Comparison of ENCODE assay signal across 12 cellular contexts in the genomic region with DNA sequence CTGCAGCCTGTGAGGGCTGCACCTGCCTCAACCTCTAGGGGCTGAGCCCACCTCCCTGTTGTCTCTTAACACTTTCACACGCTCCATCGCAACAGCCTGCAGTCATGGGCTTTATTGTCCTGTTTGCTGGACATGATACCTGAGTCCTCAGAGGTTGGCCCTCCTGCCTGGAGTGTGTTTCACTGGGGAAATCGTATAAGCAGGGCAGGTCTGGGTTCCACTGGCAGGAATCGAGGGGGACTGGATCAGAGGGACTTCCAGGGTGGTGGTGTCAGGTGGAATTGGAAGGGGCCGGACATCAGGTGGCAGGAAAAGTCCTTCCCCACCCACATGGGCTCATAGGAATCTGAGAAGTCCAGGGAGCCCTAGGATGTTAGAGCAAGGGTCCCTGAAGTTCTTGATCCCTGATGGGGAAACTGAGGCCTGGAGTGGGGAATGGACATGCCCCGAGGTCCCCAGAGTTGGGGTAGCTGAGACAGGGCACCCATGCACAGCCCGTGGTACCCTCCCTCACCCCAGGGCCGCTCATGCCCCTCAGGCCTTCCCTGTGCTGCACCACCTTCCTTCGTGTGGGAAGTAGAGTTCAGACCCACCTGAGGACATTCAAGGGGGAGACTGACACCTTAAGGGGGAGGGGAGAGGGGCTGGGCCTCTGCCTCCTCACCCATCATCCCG.
DNase-seq lines count a peak whose midpoint lies in the region; ATAC-seq, FAIRE-seq and TF ChIP-seq lines count a peak whose summit lies in the region.
"Had no signal": no experiment of that assay in that cellular context is flagged by ENCODE, and none has a peak within 500 bp of the region (broad histone marks: within the 10 kb centered on the region; RNA-seq: fewer than 3 reads in every experiment).

No MANE protein-coding gene starts in this region.

- no peak overlapping the region for H3K4me2 ChIP-seq in H9 (ENCODE audit: insufficient read depth, insufficient read length, low read length)

- H3T11ph ChIP-seq in H9 (ENCODE audit: low read length) = no peak overlapping the region

- no peak overlapping the region for H2BK5ac ChIP-seq in H9 (ENCODE audit: insufficient read length, low read length)

- H3K56ac ChIP-seq in H9 (ENCODE audit: insufficient read length, low read depth, low read length) = no peak overlapping the region

- H3K9ac ChIP-seq in H9 (ENCODE audit: extremely low read depth, insufficient read length, low read length) = no peak overlapping the region
- H3K9ac ChIP-seq: GM23248 had no signal

- H3K23ac ChIP-seq in H9 (ENCODE audit: insufficient read length, low read depth, low read length) = no peak overlapping the region

- H3K23me2 ChIP-seq in H9 (ENCODE audit: insufficient read length, low read depth, low read length, poor library complexity, severe bottlenecking) = peaks cover 3% of the 10 kb centered on the region

- POLR2A ChIA-PET in naive thymus-derived CD8-positive, alpha-beta T cell (lab: Charles Lee) = interaction anchor here (1.0 to 46.6 kb wide), 12 partner anchors 7 to 179 kb away, joined by 3 to 1258 read pairs (median 30); partner anchors contain the start of genes PIK3CD and SLC25A33

- ATAC-seq in CD4-positive, CD25-positive, alpha-beta regulatory T cell (ENCODE audit: low read depth in 2 of 2) = no peak
- ATAC-seq in naive thymus-derived CD8-positive, alpha-beta T cell = no peak
- ATAC-seq in HG02588 (IDR thresholded peaks at IDR 0.05; ENCODE audit: unreplicated experiment) = no peak
- no peak for ATAC-seq in HG02870 (IDR thresholded peaks at IDR 0.05; ENCODE audit: unreplicated experiment)

- no peak overlapping the region for H4K8ac ChIP-seq in H9 (replicated peaks; ENCODE audit: insufficient read length, low read depth, low read length)

- H3K27ac Mint-ChIP-seq in CD4-positive, CD25-positive, alpha-beta regulatory T cell = peak overlapping the region; percentile 93 to 100 (median 98)
- peak overlapping the region; percentile 74 to 96 (median 95) for H3K27ac Mint-ChIP-seq in H9
- peak overlapping the region; percentile 97 for H3K27ac Mint-ChIP-seq in activated T-helper 1 cell treated with anti-CD3 and anti-CD28 coated beads, Interleukin-12 subunit alpha, Interleukin-12 subunit beta, Interleukin-2, Interleukin-4 antibody, amounts not matched to agents 30 ng/mL and 10 ng/mL and 1 ng/mL, durations not matched to agents 14 hours and 24 hours and 36 hours
- peak overlapping the region; percentile 82 to 100 (median 98) for H3K27ac Mint-ChIP-seq in naive thymus-derived CD8-positive, alpha-beta T cell

- H3K4me1 ChIP-seq in CD4-positive, CD25-positive, alpha-beta regulatory T cell (ENCODE audit: control insufficient read depth, insufficient read depth, low read length, poor library complexity, severe bottlenecking) = peaks cover 89% of the 10 kb centered on the region
- H3K4me1 ChIP-seq in H9 (ENCODE audit: insufficient read depth, low read length) = peaks cover 3% of the 10 kb centered on the region; the same call in 1 of the 2 replicates

- peak overlapping the region; percentile 18 for H4K91ac ChIP-seq in H9 (ENCODE audit: insufficient read length, low read depth, low read length)

- no peaks in the 10 kb centered on the region for H4K20me1 ChIP-seq in H9 (ENCODE audit: control insufficient read depth, insufficient read depth, insufficient read length)

- no peak overlapping the region for H2AFZ ChIP-seq in H9 (ENCODE audit: low read length)
- H2AFZ ChIP-seq: GM23248 had no signal

- H3K4ac ChIP-seq in H9 (ENCODE audit: low read depth, low read length) = no peak overlapping the region; the same call in 1 of the 2 replicates

- H3K4me3 ChIP-seq in CD4-positive, CD25-positive, alpha-beta regulatory T cell (ENCODE audit: low read depth, low read length) = peak overlapping the region; percentile 70
- H3K4me3 ChIP-seq: GM23248, testis had no signal

- no peak overlapping the region for H2BK12ac ChIP-seq in H9 (ENCODE audit: insufficient read length, low read depth, low read length)

- no peak overlapping the region; the same call in 1 of the 2 replicates for H3K14ac ChIP-seq in H9 (ENCODE audit: insufficient read depth, low read length)

- intact Hi-C loops in activated T-helper 1 cell treated with anti-CD3 and anti-CD28 coated beads, Interleukin-12 subunit alpha, Interleukin-12 subunit beta, Interleukin-2, Interleukin-4 antibody, amounts not matched to agents 30 ng/mL and 10 ng/mL and 1 ng/mL, durations not matched to agents 14 hours and 24 hours and 36 hours (cut with micrococcal nuclease) = no loop called here

- H3K36me3 Mint-ChIP-seq in CD4-positive, CD25-positive, alpha-beta regulatory T cell = peaks cover 23% of the 10 kb centered on the region
- H3K36me3 Mint-ChIP-seq in H9 (ENCODE audit: insufficient read depth in 1 of 3, low read depth in 3 of 3) = peaks cover 8 to 22% (median 9%) of the 10 kb centered on the region in 3 experiments; a peak in 6 of 7 replicates
- H3K36me3 Mint-ChIP-seq in activated T-helper 1 cell treated with anti-CD3 and anti-CD28 coated beads, Interleukin-12 subunit alpha, Interleukin-12 subunit beta, Interleukin-2, Interleukin-4 antibody, amounts not matched to agents 30 ng/mL and 10 ng/mL and 1 ng/mL, durations not matched to agents 14 hours and 24 hours and 36 hours (ENCODE audit: low read depth) = peaks cover 49% of the 10 kb centered on the region
- H3K36me3 Mint-ChIP-seq in naive thymus-derived CD8-positive, alpha-beta T cell = peaks cover 9 to 82% (median 37%) of the 10 kb centered on the region in 3 donors

- no peaks in the 10 kb centered on the region for H3K9me3 ChIP-seq in CD4-positive, CD25-positive, alpha-beta regulatory T cell (ENCODE audit: control insufficient read depth in 2 of 2, low read length in 2 of 2)
- no peaks in the 10 kb centered on the region for H3K9me3 ChIP-seq in H9 (ENCODE audit: control insufficient read depth, low read depth, low read length)
- H3K9me3 ChIP-seq: testis had no signal

- no peak overlapping the region for H2BK15ac ChIP-seq in H9 (ENCODE audit: low read depth, low read length)

- H3K27ac ChIP-seq in CD4-positive, CD25-positive, alpha-beta regulatory T cell (ENCODE audit: insufficient read depth, low read length, poor library complexity, severe bottlenecking) = peak overlapping the region; percentile 85
- H3K27ac ChIP-seq in H9 (ENCODE audit: insufficient read length, low read depth, low read length) = no peak overlapping the region
- H3K27ac ChIP-seq: GM23248, testis had no signal

- WGBS in H9 (ENCODE audit: extremely low coverage, insufficient read length, low lambda C conversion rate) = no CpG with 5 or more reads among the region's 10 CpGs

- no peak overlapping the region for H2AK5ac ChIP-seq in H9 (ENCODE audit: insufficient read length, low read length)

- H3K27me3 Mint-ChIP-seq in CD4-positive, CD25-positive, alpha-beta regulatory T cell = peaks cover 4% of the 10 kb centered on the region
- H3K27me3 Mint-ChIP-seq in H9 (ENCODE audit: low read depth) = no peaks in the 10 kb centered on the region
- H3K27me3 Mint-ChIP-seq in activated T-helper 1 cell treated with anti-CD3 and anti-CD28 coated beads, Interleukin-12 subunit alpha, Interleukin-12 subunit beta, Interleukin-2, Interleukin-4 antibody, amounts not matched to agents 30 ng/mL and 10 ng/mL and 1 ng/mL, durations not matched to agents 14 hours and 24 hours and 36 hours (ENCODE audit: insufficient read depth) = no peaks in the 10 kb centered on the region
- no peaks in the 10 kb centered on the region for H3K27me3 Mint-ChIP-seq in naive thymus-derived CD8-positive, alpha-beta T cell

- peak overlapping the region; percentile 31 for H4K5ac ChIP-seq in H9 (ENCODE audit: insufficient read length, low read depth, low read length)

- H3K4me1 Mint-ChIP-seq in CD4-positive, CD25-positive, alpha-beta regulatory T cell = peaks cover 7 to 88% (median 21%) of the 10 kb centered on the region in 4 donors
- peaks cover 29 to 44% of the 10 kb centered on the region in 2 experiments for H3K4me1 Mint-ChIP-seq in H9
- H3K4me1 Mint-ChIP-seq in activated T-helper 1 cell treated with anti-CD3 and anti-CD28 coated beads, Interleukin-12 subunit alpha, Interleukin-12 subunit beta, Interleukin-2, Interleukin-4 antibody, amounts not matched to agents 30 ng/mL and 10 ng/mL and 1 ng/mL, durations not matched to agents 14 hours and 24 hours and 36 hours (ENCODE audit: low read depth) = peaks cover 34% of the 10 kb centered on the region
- H3K4me1 Mint-ChIP-seq in naive thymus-derived CD8-positive, alpha-beta T cell = peaks cover 23 to 77% (median 67%) of the 10 kb centered on the region in 4 donors

- H3K27me3 ChIP-seq in CD4-positive, CD25-positive, alpha-beta regulatory T cell (ENCODE audit: control insufficient read depth, insufficient read depth, low read length) = no peaks in the 10 kb centered on the region
- H3K27me3 ChIP-seq in H9 (ENCODE audit: insufficient read depth, low read length) = no peaks in the 10 kb centered on the region
- H3K27me3 ChIP-seq: testis had no signal

- peaks cover 47% of the 10 kb centered on the region for H3K36me3 ChIP-seq in CD4-positive, CD25-positive, alpha-beta regulatory T cell (ENCODE audit: control insufficient read depth, insufficient read depth, low read length)

- H3K4me3 Mint-ChIP-seq in CD4-positive, CD25-positive, alpha-beta regulatory T cell = peak overlapping the region; percentile 82 to 95 (median 92)
- H3K4me3 Mint-ChIP-seq in H9 = peak overlapping the region in 1 of 2 experiments; percentile 62; a peak in 1 of 5 replicates
- H3K4me3 Mint-ChIP-seq in activated T-helper 1 cell treated with anti-CD3 and anti-CD28 coated beads, Interleukin-12 subunit alpha, Interleukin-12 subunit beta, Interleukin-2, Interleukin-4 antibody, amounts not matched to agents 30 ng/mL and 10 ng/mL and 1 ng/mL, durations not matched to agents 14 hours and 24 hours and 36 hours = peak overlapping the region; percentile 82
- H3K4me3 Mint-ChIP-seq in naive thymus-derived CD8-positive, alpha-beta T cell = peak overlapping the region; percentile 85 to 98 (median 94)

- H3K79me2 ChIP-seq in H9 (ENCODE audit: insufficient read depth, low read length) = no peaks in the 10 kb centered on the region

- H3K79me1 ChIP-seq in H9 (ENCODE audit: insufficient read depth, low read depth, low read length, poor library complexity, severe bottlenecking) = no peaks in the 10 kb centered on the region

- no peak overlapping the region for H2BK120ac ChIP-seq in H9 (ENCODE audit: low read depth, low read length, poor library complexity, severe bottlenecking)

- no peak overlapping the region for H2BK20ac ChIP-seq in H9 (ENCODE audit: low read depth, low read length, poor library complexity, severe bottlenecking)

- TF ChIP-seq CTCF in H9 (conservative IDR thresholded peaks at IDR 0.05) = peak; percentile 22; the same call in 1 of the 3 replicates

- no peak for DNase-seq in CD4-positive, CD25-positive, alpha-beta regulatory T cell
- no peak for DNase-seq in H9
- no peak for DNase-seq in activated T-helper 1 cell treated with anti-CD3 and anti-CD28 coated beads, Interleukin-12 subunit alpha, Interleukin-12 subunit beta, Interleukin-2, Interleukin-4 antibody, amounts not matched to agents 30 ng/mL and 10 ng/mL and 1 ng/mL, durations not matched to agents 14 hours and 24 hours and 36 hours (ENCODE audit: low spot score)
- DNase-seq in naive thymus-derived CD8-positive, alpha-beta T cell = peak in 1 of 10 donors; percentile 55
- DNase-seq in NCI-H2081 treated with DMSO at 0.1 percent for 48 hours (lab: John Stamatoyannopoulos, UW) = no peak
- DNase-seq in urothelium cell line (ENCODE audit: low spot score) = no peak
- DNase-seq: GM23248, NCI-H1694 had no signal

- no peak overlapping the region for H3K18ac ChIP-seq in H9 (ENCODE audit: insufficient read length, low read depth, low read length)

- no peaks in the 10 kb centered on the region for H3K9me3 Mint-ChIP-seq in CD4-positive, CD25-positive, alpha-beta regulatory T cell
- no peaks in the 10 kb centered on the region; a peak in 1 of 5 replicates for H3K9me3 Mint-ChIP-seq in H9
- H3K9me3 Mint-ChIP-seq in activated T-helper 1 cell treated with anti-CD3 and anti-CD28 coated beads, Interleukin-12 subunit alpha, Interleukin-12 subunit beta, Interleukin-2, Interleukin-4 antibody, amounts not matched to agents 30 ng/mL and 10 ng/mL and 1 ng/mL, durations not matched to agents 14 hours and 24 hours and 36 hours = no peaks in the 10 kb centered on the region
- H3K9me3 Mint-ChIP-seq in naive thymus-derived CD8-positive, alpha-beta T cell = no peaks in the 10 kb centered on the region

- FAIRE-seq in urothelium cell line (lab: Jason Lieb, UNC) = no peak
- FAIRE-seq: D721Med had no signal
